Comparison of ENCODE assay signal across 8 cellular contexts in genomic region chr6:41705996-41706835, GRCh38. TPM values are rescaled to one million over a fixed set of nuclear protein-coding genes. Genes with fewer than 3 reads are reported as not detected.
DNase-seq lines count a peak whose midpoint lies in the region; ATAC-seq, FAIRE-seq and TF ChIP-seq lines count a peak whose summit lies in the region.

No MANE protein-coding gene starts in this region.

- H3K27me3 ChIP-seq in BLaER1 treated with 17β-estradiol and CSF1 and Interleukin-3, amounts not matched to agents 10 nM and 100 nM = no peaks in the 10 kb centered on the region
- H3K27me3 ChIP-seq in ovary = no peaks in the 10 kb centered on the region

- H3K27ac ChIP-seq in BLaER1 treated with 17β-estradiol and CSF1 and Interleukin-3, amounts not matched to agents 10 nM and 100 nM = peak overlapping the region; percentile 79 to 99 (median 95)
- H3K27ac ChIP-seq in OCI-LY7 (ENCODE audit: low read depth, low read length, poor library complexity, severe bottlenecking) = peak overlapping the region; percentile 90
- H3K27ac ChIP-seq in ovary = no peak overlapping the region
- H3K27ac ChIP-seq in urinary bladder (ENCODE audit: low read depth) = peak overlapping the region; percentile 54

- TF ChIP-seq CTCF in OCI-LY7 (conservative IDR thresholded peaks at IDR 0.05; ENCODE audit: low read length) (peak; percentile 96), ovary (IDR thresholded peaks at IDR 0.05) (no peak)

- POLR2A ChIA-PET in OCI-LY7 (lab: Charles Lee) = interaction anchor here (0.9 to 8.3 kb wide), 5 partner anchors 12 to 37 kb away, joined by 3 to 118 read pairs (median 42); partner anchors contain the start of gene TFEB

- H3K4me1 ChIP-seq in BLaER1 treated with 17β-estradiol and CSF1 and Interleukin-3, amounts not matched to agents 10 nM and 100 nM = peaks cover 80 to 97% (median 94%) of the 10 kb centered on the region in 10 experiments
- H3K4me1 ChIP-seq in OCI-LY7 (ENCODE audit: insufficient read depth, low read length, poor library complexity, severe bottlenecking) (peaks cover 74% of the 10 kb centered on the region), ovary (ENCODE audit: insufficient read depth) (peaks cover 1% of the 10 kb centered on the region), urinary bladder (ENCODE audit: insufficient read depth) (no peaks in the 10 kb centered on the region)

- peak; percentile 94 for DNase-seq in OCI-LY7 (ENCODE audit: low spot score)
- peak; percentile 35 for DNase-seq in activated effector memory CD4-positive, alpha-beta T cell treated with Interleukin-2 at 50 U/mL for 16 hours
- peak; percentile 49 to 79 for DNase-seq in frontal cortex (ENCODE audit: low spot score in 2 of 2)
- peak; percentile 30 to 53 (median 46) for DNase-seq in ovary

- no peak for FAIRE-seq in frontal cortex (lab: Jason Lieb, UNC)

- no peaks in the 10 kb centered on the region for H3K9me3 ChIP-seq in BLaER1 treated with 17β-estradiol and CSF1 and Interleukin-3, amounts not matched to agents 10 nM and 100 nM (replicated peaks in 1 of 11)
- no peaks in the 10 kb centered on the region for H3K9me3 ChIP-seq in OCI-LY7 (ENCODE audit: low read length)
- no peaks in the 10 kb centered on the region for H3K9me3 ChIP-seq in ovary

- no peak for TF ChIP-seq POLR2A in ovary (IDR thresholded peaks at IDR 0.05)

- ATAC-seq in GM19023 (IDR thresholded peaks at IDR 0.05; ENCODE audit: unreplicated experiment) (peak; percentile 81), HG03103 (IDR thresholded peaks at IDR 0.05; ENCODE audit: low read depth, unreplicated experiment) (peak; percentile 68)

- H4K20me1 ChIP-seq in BLaER1 treated with 17β-estradiol and CSF1 and Interleukin-3, amounts not matched to agents 10 nM and 100 nM = peaks cover 0 to 33% (median 11%) of the 10 kb centered on the region in 11 experiments; a peak in 9 of 22 replicates
- H4K20me1 ChIP-seq in OCI-LY7 (ENCODE audit: insufficient read depth, low read length) = no peaks in the 10 kb centered on the region

- H2AFZ ChIP-seq in OCI-LY7 (ENCODE audit: low read length) = no peak overlapping the region

- peak overlapping the region; percentile 80 to 94 (median 90) for H3K9ac ChIP-seq in BLaER1 treated with 17β-estradiol and CSF1 and Interleukin-3, amounts not matched to agents 10 nM and 100 nM

- H3K79me2 ChIP-seq in OCI-LY7 (ENCODE audit: insufficient read depth, low read depth, low read length) = peaks cover 33% of the 10 kb centered on the region

- BruUV-seq in OCI-LY7 (replicated peaks; lab: Mats Ljungman, UMichigan) = no TSS peak

- intact Hi-C loops in OCI-LY7 (cut with micrococcal nuclease; ENCODE audit: unreplicated experiment) (loop anchor here (1.0 to 5.0 kb wide), 4 partner anchors 18 to 316 kb away; partner anchors contain the start of gene FRS3), ovary (cut with DNase I) (no loop called here)

- WGBS in ovary, 3 donors = 59 to 70% (median 69%) methylated on average over 15 of the region's 15 CpGs
- WGBS in urinary bladder = 44% methylated on average over 15 of the region's 15 CpGs

- H3K4me2 ChIP-seq in BLaER1 treated with 17β-estradiol and CSF1 and Interleukin-3, amounts not matched to agents 10 nM and 100 nM = peak overlapping the region; percentile 89 to 100 (median 98)
- peak overlapping the region; percentile 99 for H3K4me2 ChIP-seq in OCI-LY7 (ENCODE audit: low read length)

- CTCF ChIA-PET in OCI-LY7 (lab: Charles Lee; ENCODE audit: unreplicated experiment) = interaction anchor here (0.6 to 4.2 kb wide), 8 partner anchors 10 to 126 kb away, joined by 3 to 41 read pairs (median 4); no protein-coding TSS in a partner anchor

- H3K9me2 ChIP-seq in OCI-LY7 (ENCODE audit: insufficient read depth, low read length) = no peaks in the 10 kb centered on the region

- TF ChIP-seq EP300 in ovary (IDR thresholded peaks at IDR 0.05) = no peak

- peaks cover 9 to 64% (median 34%) of the 10 kb centered on the region in 11 experiments; a peak in 21 of 22 replicates for H3K36me3 ChIP-seq in BLaER1 treated with 17β-estradiol and CSF1 and Interleukin-3, amounts not matched to agents 10 nM and 100 nM
- H3K36me3 ChIP-seq in OCI-LY7 (ENCODE audit: insufficient read depth, low read length) (peaks cover 25% of the 10 kb centered on the region), ovary (no peaks in the 10 kb centered on the region), urinary bladder (ENCODE audit: insufficient read depth) (peaks cover 2% of the 10 kb centered on the region)

- peak overlapping the region; percentile 45 to 73 (median 67) for H3K4me3 ChIP-seq in BLaER1 treated with 17β-estradiol and CSF1 and Interleukin-3, amounts not matched to agents 10 nM and 100 nM
- H3K4me3 ChIP-seq in OCI-LY7 (ENCODE audit: low read depth, low read length, poor library complexity, severe bottlenecking) (peak overlapping the region; percentile 69), ovary (no peak overlapping the region), urinary bladder (ENCODE audit: low read depth, low read length) (no peak overlapping the region)

RNA-seq across cellular contexts. Expression of gene TFEB, which starts 29.2 kb away (rescaled TPM):
- 25.3 and 36.8 TPM in 2 replicates for total RNA-seq in OCI-LY7 (2014; rRNA removed; shearing (Covaris generic))
- total RNA-seq in OCI-LY7 (2022) (48.6 and 60.0 TPM in 2 replicates), frontal cortex (1.6 TPM), ovary (10 to 100 TPM in 4 of 7 donors, 1 to 10 TPM in 3; 7.3 to 14.9 (median 10.3) TPM), urinary bladder (4.3 TPM)
- polyA plus RNA-seq in ovary (1 to 10 TPM; 2.8 to 6.9 TPM), urinary bladder (25.4 TPM)

RNA-seq across cellular contexts. Expression of gene PGC, which starts 41.0 kb away (rescaled TPM):
- total RNA-seq in OCI-LY7 (2014; rRNA removed; shearing (Covaris generic)) = not detected in 2 replicates
- not detected in 2 replicates for total RNA-seq in OCI-LY7 (2022)
- under 0.01 TPM for total RNA-seq in frontal cortex
- total RNA-seq in ovary = under 1 TPM in 2 of 7 donors, not detected in 5; 0.53 to 0.94 TPM
- polyA plus RNA-seq in ovary = under 1 TPM in 1 of 2 donors, not detected in 1; 0.81 TPM
- not detected for total RNA-seq in urinary bladder
- not detected for polyA plus RNA-seq in urinary bladder

Comparison
In these comparisons a context has a peak if more than half of its experiments do, and no peak if none do; other contexts are left out.
1. H3K27ac ChIP-seq: peak in BLaER1 treated with 17β-estradiol and CSF1 and Interleukin-3, amounts not matched to agents 10 nM and 100 nM (11 of 11), OCI-LY7 (single experiment) and urinary bladder (single experiment); none in ovary (0 of 2).
2. H3K4me3 ChIP-seq: peak in BLaER1 treated with 17β-estradiol and CSF1 and Interleukin-3, amounts not matched to agents 10 nM and 100 nM (10 of 10) and OCI-LY7 (single experiment); none in ovary (single experiment) and urinary bladder (single experiment).
3. DNase-seq: peak in every context shown above with its lines; median percentile 94 in OCI-LY7; 64 in frontal cortex; 46 in ovary; 35 in activated effector memory CD4-positive, alpha-beta T cell treated with Interleukin-2 at 50 U/mL for 16 hours.